9 cellular contexts compared by ENCODE assay signal in the genomic region with DNA sequence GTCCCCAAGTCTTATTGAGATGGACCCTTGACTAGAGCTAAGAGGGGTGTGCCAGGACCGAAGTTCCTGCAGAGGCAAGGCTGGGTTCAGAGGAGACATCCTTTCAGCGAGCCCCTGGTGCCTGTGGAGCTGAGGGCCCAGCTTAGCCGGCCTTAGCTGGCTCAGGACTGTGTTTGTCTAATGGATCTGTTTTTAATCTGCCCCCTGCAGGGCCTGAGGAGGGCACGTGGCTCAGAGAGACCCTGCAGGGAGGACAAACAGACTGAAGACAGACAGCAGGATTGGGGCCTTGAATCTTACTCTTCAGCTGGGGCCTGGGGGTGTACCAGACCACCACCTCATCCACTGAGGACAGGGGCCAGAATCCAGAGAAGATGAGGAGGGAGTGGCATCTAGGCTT. TPM values are rescaled to one million over a fixed set of nuclear protein-coding genes. Genes with fewer than 3 reads are reported as not detected.
DNase-seq lines count a peak whose midpoint lies in the region; ATAC-seq and TF ChIP-seq lines count a peak whose summit lies in the region.
"Had no signal": no experiment of that assay in that cellular context is flagged by ENCODE, and none has a peak within 500 bp of the region (broad histone marks: within the 10 kb centered on the region; RNA-seq: fewer than 3 reads in every experiment).

No MANE protein-coding gene starts in this region.

- H4K20me1 ChIP-seq in H9 (ENCODE audit: control insufficient read depth, insufficient read depth, insufficient read length), result no peaks in the 10 kb centered on the region

- H2BK5ac ChIP-seq in H9 (ENCODE audit: insufficient read length, low read length), result no peak overlapping the region

- peaks cover 50 to 57% of the 10 kb centered on the region in 2 experiments for H3K4me1 Mint-ChIP-seq in H9
- peaks cover 41% of the 10 kb centered on the region for H3K4me1 Mint-ChIP-seq in WTC11
- H3K4me1 Mint-ChIP-seq in memory B cell, result peaks cover 15% of the 10 kb centered on the region

- H3K79me1 ChIP-seq in H9 (ENCODE audit: insufficient read depth, low read depth, low read length, poor library complexity, severe bottlenecking), result no peaks in the 10 kb centered on the region

- CTCF ChIA-PET in AG04449 (lab: Yijun Ruan, JAX) (interaction anchor here (1.2 to 49.8 kb wide), 5 partner anchors 10 to 156 kb away, joined by 5 to 2951 read pairs (median 11); partner anchors contain the start of genes CRABP2, ISG20L2, METTL25B and NES), WTC11 (lab: Charles Lee) (interaction anchor here (1.0 to 25.2 kb wide), 6 partner anchors 16 to 157 kb away, joined by 3 to 1553 read pairs (median 36); partner anchors contain the start of genes NES and NTRK1)

- TF ChIP-seq CTCF in AG04449 (IDR thresholded peaks at IDR 0.05; ENCODE audit: insufficient read depth, low read length, missing control alignments) (no peak), H9 (conservative IDR thresholded peaks at IDR 0.05) (no peak), WTC11 (IDR thresholded peaks at IDR 0.05) (no peak), upper lobe of right lung (IDR thresholded peaks at IDR 0.05) (no peak), GM10266 (IDR thresholded peaks at IDR 0.05; ENCODE audit: control insufficient read depth, insufficient read depth, low read depth, missing control alignments) (no peak)

- peak overlapping the region; percentile 55 for H3K4me3 ChIP-seq in AG04449 (ENCODE audit: low read depth, low read length)
- H3K4me3 ChIP-seq in upper lobe of right lung, result no peak overlapping the region

- no peak overlapping the region for H2BK12ac ChIP-seq in H9 (ENCODE audit: insufficient read length, low read depth, low read length)

- no peak overlapping the region for H3K23ac ChIP-seq in H9 (ENCODE audit: insufficient read length, low read depth, low read length)

- no peak overlapping the region; a peak in 1 of 7 replicates for H3K27ac Mint-ChIP-seq in H9
- no peak overlapping the region for H3K27ac Mint-ChIP-seq in WTC11
- no peak overlapping the region for H3K27ac Mint-ChIP-seq in memory B cell

- H3K56ac ChIP-seq in H9 (ENCODE audit: insufficient read length, low read depth, low read length), result no peak overlapping the region

- H2BK120ac ChIP-seq in H9 (ENCODE audit: low read depth, low read length, poor library complexity, severe bottlenecking), result no peak overlapping the region

- peaks cover 14 to 39% (median 28%) of the 10 kb centered on the region in 3 experiments for H3K36me3 Mint-ChIP-seq in H9 (ENCODE audit: insufficient read depth in 1 of 3, low read depth in 3 of 3)
- peaks cover 25% of the 10 kb centered on the region for H3K36me3 Mint-ChIP-seq in WTC11
- H3K36me3 Mint-ChIP-seq in memory B cell, result peaks cover 4% of the 10 kb centered on the region

- H3K4me1 ChIP-seq in H9 (ENCODE audit: insufficient read depth, low read length) (peaks cover 8% of the 10 kb centered on the region; the same call in 1 of the 2 replicates), upper lobe of right lung (peaks cover 24% of the 10 kb centered on the region)

- H3K4ac ChIP-seq in H9 (ENCODE audit: low read depth, low read length), result no peak overlapping the region

- H3K23me2 ChIP-seq in H9 (ENCODE audit: insufficient read length, low read depth, low read length, poor library complexity, severe bottlenecking), result peaks cover 39% of the 10 kb centered on the region

- H3K14ac ChIP-seq in H9 (ENCODE audit: insufficient read depth, low read length), result no peak overlapping the region

- no peaks in the 10 kb centered on the region for H3K79me2 ChIP-seq in H9 (ENCODE audit: insufficient read depth, low read length)

- H3K27ac ChIP-seq in H9 (ENCODE audit: insufficient read length, low read depth, low read length) (no peak overlapping the region), upper lobe of right lung (no peak overlapping the region)

- intact Hi-C loops in upper lobe of right lung (cut with DNase I), result no loop called here

- no peak overlapping the region for H3K18ac ChIP-seq in H9 (ENCODE audit: insufficient read length, low read depth, low read length)

- H2AK5ac ChIP-seq in H9 (ENCODE audit: insufficient read length, low read length), result no peak overlapping the region

- no peak overlapping the region for H4K8ac ChIP-seq in H9 (replicated peaks; ENCODE audit: insufficient read length, low read depth, low read length)

- no peaks in the 10 kb centered on the region for H3K36me3 ChIP-seq in upper lobe of right lung

- H3K27me3 ChIP-seq in H9 (ENCODE audit: insufficient read depth, low read length) (peaks cover 3% of the 10 kb centered on the region; the same call in 1 of the 2 replicates), upper lobe of right lung (peaks cover 48% of the 10 kb centered on the region)

- H4K5ac ChIP-seq in H9 (ENCODE audit: insufficient read length, low read depth, low read length), result no peak overlapping the region

- H3K27me3 Mint-ChIP-seq in H9 (ENCODE audit: low read depth) (peaks cover 38% of the 10 kb centered on the region), WTC11 (ENCODE audit: low read depth) (peaks cover 23% of the 10 kb centered on the region), memory B cell (peaks cover 26% of the 10 kb centered on the region)

- peak overlapping the region; percentile 74 to 91 for H3K4me3 Mint-ChIP-seq in H9
- H3K4me3 Mint-ChIP-seq in WTC11, result peak overlapping the region; percentile 84
- peak overlapping the region; percentile 21 for H3K4me3 Mint-ChIP-seq in memory B cell

- no CpG with 5 or more reads among the region's 4 CpGs for WGBS in H9 (ENCODE audit: extremely low coverage, insufficient read length, low lambda C conversion rate)

- no peak overlapping the region for H2BK15ac ChIP-seq in H9 (ENCODE audit: low read depth, low read length)

- POLR2A ChIA-PET in AG04449 (lab: Yijun Ruan, JAX), result interaction anchor here (0.6 to 0.8 kb wide), 2 partner anchors 10 to 17 kb away, joined by 3 to 4 read pairs; no protein-coding TSS in a partner anchor
- POLR2A ChIA-PET in WTC11 (lab: Charles Lee), result interaction anchor here (0.9 to 1.0 kb wide), 2 partner anchors 12 to 25 kb away, joined by 3 to 4 read pairs; partner anchors contain the start of gene ISG20L2

- ATAC-seq in WTC11 (no peak), memory B cell (ENCODE audit: low read depth) (no peak), upper lobe of right lung (no peak), HG02678 (IDR thresholded peaks at IDR 0.05; ENCODE audit: unreplicated experiment) (no peak)

- H3K9ac ChIP-seq in H9 (ENCODE audit: extremely low read depth, insufficient read length, low read length), result no peak overlapping the region

- no peak overlapping the region for H2AFZ ChIP-seq in H9 (ENCODE audit: low read length)

- H3T11ph ChIP-seq in H9 (ENCODE audit: low read length), result no peak overlapping the region

- no peak for DNase-seq in AG04449 (ENCODE audit: low read depth, low spot score)
- DNase-seq in H9, result no peak
- DNase-seq in WTC11 (ENCODE audit: low spot score), result no peak
- DNase-seq in memory B cell (ENCODE audit: low spot score in 2 of 2), result no peak
- DNase-seq in upper lobe of right lung, result no peak
- DNase-seq in GM10266 (ENCODE audit: extremely low spot score), result no peak
- no peak for DNase-seq in C1 segment of cervical spinal cord (lab: John Stamatoyannopoulos, UW)
- DNase-seq: Right ventricle myocardium superior had no signal

- H3K4me2 ChIP-seq in H9 (ENCODE audit: insufficient read depth, insufficient read length, low read length), result peak overlapping the region; percentile 83

- no peak overlapping the region for H4K91ac ChIP-seq in H9 (ENCODE audit: insufficient read length, low read depth, low read length)

- H3K9me3 Mint-ChIP-seq in H9 (no peaks in the 10 kb centered on the region; a peak in 1 of 5 replicates), WTC11 (no peaks in the 10 kb centered on the region), memory B cell (no peaks in the 10 kb centered on the region)

- H3K9me3 ChIP-seq in H9 (ENCODE audit: control insufficient read depth, low read depth, low read length), result no peaks in the 10 kb centered on the region
- H3K9me3 ChIP-seq in upper lobe of right lung, result no peaks in the 10 kb centered on the region

- no peak overlapping the region for H2BK20ac ChIP-seq in H9 (ENCODE audit: low read depth, low read length, poor library complexity, severe bottlenecking)

TF ChIP-seq in WTC11, 78 proteins besides CTCF, POLR2A, EP300 and RAD21:
- TF ChIP-seq, protein P1, sequence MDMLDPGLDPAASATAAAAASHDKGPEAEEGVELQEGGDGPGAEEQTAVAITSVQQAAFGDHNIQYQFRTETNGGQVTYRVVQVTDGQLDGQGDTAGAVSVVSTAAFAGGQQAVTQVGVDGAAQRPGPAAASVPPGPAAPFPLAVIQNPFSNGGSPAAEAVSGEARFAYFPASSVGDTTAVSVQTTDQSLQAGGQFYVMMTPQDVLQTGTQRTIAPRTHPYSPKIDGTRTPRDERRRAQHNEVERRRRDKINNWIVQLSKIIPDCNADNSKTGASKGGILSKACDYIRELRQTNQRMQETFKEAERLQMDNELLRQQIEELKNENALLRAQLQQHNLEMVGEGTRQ (CRISPR knock-in tag; IDR thresholded peaks at IDR 0.05), result peak; percentile 74
- TF ChIP-seq SP1 (CRISPR knock-in tag; conservative IDR thresholded peaks at IDR 0.05), result no peak

RNA-seq across cellular contexts. Expression of gene CRABP2, which starts 1.6 kb away (rescaled TPM):
- total RNA-seq in H9 (2021) (180 and 184 TPM in 2 replicates), WTC11 (2021) (135 to 195 TPM (median 186 TPM) in 3 replicates), upper lobe of right lung (1.4 TPM)

RNA-seq across cellular contexts. Expression of gene METTL25B, which starts 24.5 kb away (rescaled TPM):
- 24.4 and 26.2 TPM in 2 replicates for total RNA-seq in H9 (2021)
- 32.0 to 41.0 TPM (median 37.9 TPM) in 3 replicates for total RNA-seq in WTC11 (2021)
- 42.4 TPM for total RNA-seq in upper lobe of right lung

RNA-seq across cellular contexts. Expression of gene ISG20L2, which starts 24.8 kb away (rescaled TPM):
- total RNA-seq in H9 (2021) (52.4 and 57.6 TPM in 2 replicates), WTC11 (2021) (37.2 to 43.8 TPM (median 42.2 TPM) in 3 replicates), upper lobe of right lung (28.3 TPM)

RNA-seq across cellular contexts. Expression of gene NES, which starts 26.5 kb away (rescaled TPM):
- total RNA-seq in H9 (2021) (167 and 168 TPM in 2 replicates), WTC11 (2021) (103 to 127 TPM (median 104 TPM) in 3 replicates), upper lobe of right lung (54.7 TPM)

RNA-seq across cellular contexts. Expression of gene MRPL24, which starts 37.1 kb away (rescaled TPM):
- total RNA-seq in H9 (2021) (27.3 and 29.0 TPM in 2 replicates), WTC11 (2021) (35.1 to 37.4 TPM (median 35.2 TPM) in 3 replicates), upper lobe of right lung (41.8 TPM)

Comparison
In these comparisons a context has a peak if more than half of its experiments do, and no peak if none do; other contexts are left out.
1. H3K4me3 Mint-ChIP-seq: peak in every context shown above with its lines; median percentile 84 in WTC11; 82 in H9; 21 in memory B cell.
2. RNA of gene CRABP2, which starts 1.6 kb away (total RNA-seq): 180 to 184 TPM in H9 and 135 to 195 TPM in WTC11; 1.4 TPM in upper lobe of right lung (single experiment); every median in the first group is over 10 times any median in the second.